Comparison of ENCODE assay signal across 13 cellular contexts in genomic region chr1:8455700-8456305, GRCh38.
DNase-seq lines count a peak whose midpoint lies in the region; ATAC-seq and TF ChIP-seq lines count a peak whose summit lies in the region.
"Had no signal": no experiment of that assay in that cellular context is flagged by ENCODE, and none has a peak within 500 bp of the region (broad histone marks: within the 10 kb centered on the region; RNA-seq: fewer than 3 reads in every experiment).

No MANE protein-coding gene starts in this region.

- intact Hi-C loops in Right ventricle myocardium inferior (cut with DNase I), result no loop called here
- intact Hi-C loops in cardiac septum (cut with DNase I), result no loop called here

- no peaks in the 10 kb centered on the region for H3K36me3 ChIP-seq in cardiac muscle cell

- H3K4me1 Mint-ChIP-seq in progenitor cell of endocrine pancreas (ENCODE audit: low read depth), result peaks cover 33% of the 10 kb centered on the region

- H3K4me1 ChIP-seq in cardiac muscle cell (ENCODE audit: low read depth), result peaks cover 11% of the 10 kb centered on the region

- H3K4me3 Mint-ChIP-seq in progenitor cell of endocrine pancreas (ENCODE audit: low read depth), result no peak overlapping the region

- TF ChIP-seq CTCF in cardiac muscle cell (IDR thresholded peaks at IDR 0.05; ENCODE audit: low read depth, low read length) (no peak), progenitor cell of endocrine pancreas (IDR thresholded peaks at IDR 0.05; ENCODE audit: unreplicated experiment) (no peak)

- H3K9me3 ChIP-seq in cardiac muscle cell (ENCODE audit: low read depth), result no peaks in the 10 kb centered on the region

- peak; percentile 35 for ATAC-seq in Right ventricle myocardium inferior
- ATAC-seq in GM18519 (IDR thresholded peaks at IDR 0.05; ENCODE audit: low FRiP score, unreplicated experiment), result no peak
- no peak for ATAC-seq in HG02852 (IDR thresholded peaks at IDR 0.05; ENCODE audit: unreplicated experiment)
- ATAC-seq: HepG2 had no signal

- H3K9me3 Mint-ChIP-seq in progenitor cell of endocrine pancreas (ENCODE audit: low read depth), result no peaks in the 10 kb centered on the region
- H3K9me3 Mint-ChIP-seq: activated T-helper 2 cell treated with anti-CD3 and anti-CD28 coated beads, Interferon-gamma antibody, Interleukin-2, Interleukin-4, amounts not matched to agents 10 μg/mL and 5 μg/mL and 100 μg/mL, durations not matched to agents 14 hours and 24 hours and 36 hours had no signal

- H3K36me3 Mint-ChIP-seq in progenitor cell of endocrine pancreas (ENCODE audit: insufficient read depth), result peaks cover 8% of the 10 kb centered on the region

- peak overlapping the region; percentile 71 for H3K27ac Mint-ChIP-seq in progenitor cell of endocrine pancreas
- H3K27ac Mint-ChIP-seq: activated T-helper 2 cell treated with anti-CD3 and anti-CD28 coated beads, Interferon-gamma antibody, Interleukin-2, Interleukin-4, amounts not matched to agents 10 μg/mL and 5 μg/mL and 100 μg/mL, durations not matched to agents 14 hours and 24 hours and 36 hours had no signal

- H3K4me3 ChIP-seq in cardiac muscle cell, result no peak overlapping the region

- H3K27me3 ChIP-seq in cardiac muscle cell, result no peaks in the 10 kb centered on the region

- DNase-seq in Right ventricle myocardium inferior (ENCODE audit: missing footprints), result no peak
- DNase-seq in cardiac septum (ENCODE audit: low spot score), result no peak
- DNase-seq in cardiac muscle cell (ENCODE audit: low read depth in 1 of 2, low spot score in 1 of 2), result no peak
- DNase-seq in progenitor cell of endocrine pancreas (ENCODE audit: low spot score, unreplicated experiment), result no peak
- DNase-seq in T1000 (lab: John Stamatoyannopoulos, UW), result no peak
- DNase-seq in foreskin melanocyte, result no peak
- DNase-seq: 8988T, NCI-H2029 treated with DMSO at 0.1 percent for 48 hours, posterior cingulate gyrus had no signal

- peak overlapping the region; percentile 36 for H3K27ac ChIP-seq in cardiac muscle cell

- no peaks in the 10 kb centered on the region for H3K27me3 Mint-ChIP-seq in progenitor cell of endocrine pancreas
